ENCODE assay signal across 1 cellular context in the genomic region with DNA sequence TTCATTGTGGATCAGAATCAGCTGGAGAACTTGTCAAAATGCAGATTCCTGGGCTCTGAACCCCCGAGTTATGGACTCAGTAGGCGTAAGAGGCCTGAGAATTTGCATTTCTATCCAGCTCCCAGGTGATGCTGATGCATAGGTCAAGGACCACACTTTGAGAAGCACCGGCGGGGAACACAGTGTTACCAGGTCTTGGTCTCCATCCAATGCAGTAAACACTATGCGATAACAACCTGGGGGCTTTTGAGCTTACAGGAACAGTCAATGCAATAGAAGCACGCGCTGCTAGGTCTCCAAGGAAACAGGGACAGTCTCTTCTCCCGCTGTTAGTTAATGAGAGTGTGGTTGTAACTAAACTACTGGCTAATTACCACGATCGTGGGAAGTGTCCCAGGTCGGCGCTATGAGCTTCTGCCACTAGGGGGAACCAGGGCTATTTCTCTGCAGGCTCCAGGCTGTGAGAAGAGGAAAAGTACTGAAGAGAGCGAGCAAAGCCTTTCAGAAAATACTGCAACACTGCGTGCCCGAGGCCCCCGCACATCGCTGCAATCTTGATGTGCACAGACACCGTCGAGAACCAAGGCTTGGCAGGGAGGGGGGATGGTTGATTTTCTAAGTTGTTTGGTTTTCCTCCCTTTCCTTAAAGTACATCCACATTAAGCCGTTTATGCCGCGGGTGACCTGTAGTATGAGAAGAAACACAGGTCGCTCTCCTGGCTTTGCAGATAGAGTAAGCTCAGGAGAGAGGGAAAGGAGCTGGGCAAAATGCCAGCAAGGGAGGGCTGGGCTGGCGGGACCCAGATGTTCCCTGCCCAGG.
TF ChIP-seq lines count a peak whose summit lies in the region.

No MANE protein-coding gene starts in this region.

TF ChIP-seq in GM12878, 131 proteins besides CTCF, POLR2A, EP300 and RAD21 (continued from another document):
- TF ChIP-seq, protein P1, sequence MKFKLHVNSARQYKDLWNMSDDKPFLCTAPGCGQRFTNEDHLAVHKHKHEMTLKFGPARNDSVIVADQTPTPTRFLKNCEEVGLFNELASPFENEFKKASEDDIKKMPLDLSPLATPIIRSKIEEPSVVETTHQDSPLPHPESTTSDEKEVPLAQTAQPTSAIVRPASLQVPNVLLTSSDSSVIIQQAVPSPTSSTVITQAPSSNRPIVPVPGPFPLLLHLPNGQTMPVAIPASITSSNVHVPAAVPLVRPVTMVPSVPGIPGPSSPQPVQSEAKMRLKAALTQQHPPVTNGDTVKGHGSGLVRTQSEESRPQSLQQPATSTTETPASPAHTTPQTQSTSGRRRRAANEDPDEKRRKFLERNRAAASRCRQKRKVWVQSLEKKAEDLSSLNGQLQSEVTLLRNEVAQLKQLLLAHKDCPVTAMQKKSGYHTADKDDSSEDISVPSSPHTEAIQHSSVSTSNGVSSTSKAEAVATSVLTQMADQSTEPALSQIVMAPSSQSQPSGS (IDR thresholded peaks at IDR 0.05; ENCODE audit: low read length) = no peak
- TF ChIP-seq, protein P2, sequence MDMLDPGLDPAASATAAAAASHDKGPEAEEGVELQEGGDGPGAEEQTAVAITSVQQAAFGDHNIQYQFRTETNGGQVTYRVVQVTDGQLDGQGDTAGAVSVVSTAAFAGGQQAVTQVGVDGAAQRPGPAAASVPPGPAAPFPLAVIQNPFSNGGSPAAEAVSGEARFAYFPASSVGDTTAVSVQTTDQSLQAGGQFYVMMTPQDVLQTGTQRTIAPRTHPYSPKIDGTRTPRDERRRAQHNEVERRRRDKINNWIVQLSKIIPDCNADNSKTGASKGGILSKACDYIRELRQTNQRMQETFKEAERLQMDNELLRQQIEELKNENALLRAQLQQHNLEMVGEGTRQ (IDR thresholded peaks at IDR 0.05; ENCODE audit: borderline replicate concordance, low read depth, low read length) = no peak
- TF ChIP-seq CHD1 (IDR thresholded peaks at IDR 0.05; ENCODE audit: low read depth, low read length) = no peak
- peak; percentile 32 for TF ChIP-seq SP1 (IDR thresholded peaks at IDR 0.05; ENCODE audit: low read depth, low read length)
- no peak for TF ChIP-seq LARP7 (IDR thresholded peaks at IDR 0.05)
- TF ChIP-seq ZNF384 (IDR thresholded peaks at IDR 0.05; ENCODE audit: borderline replicate concordance, low read depth, low read length) = no peak
- TF ChIP-seq, protein P3, sequence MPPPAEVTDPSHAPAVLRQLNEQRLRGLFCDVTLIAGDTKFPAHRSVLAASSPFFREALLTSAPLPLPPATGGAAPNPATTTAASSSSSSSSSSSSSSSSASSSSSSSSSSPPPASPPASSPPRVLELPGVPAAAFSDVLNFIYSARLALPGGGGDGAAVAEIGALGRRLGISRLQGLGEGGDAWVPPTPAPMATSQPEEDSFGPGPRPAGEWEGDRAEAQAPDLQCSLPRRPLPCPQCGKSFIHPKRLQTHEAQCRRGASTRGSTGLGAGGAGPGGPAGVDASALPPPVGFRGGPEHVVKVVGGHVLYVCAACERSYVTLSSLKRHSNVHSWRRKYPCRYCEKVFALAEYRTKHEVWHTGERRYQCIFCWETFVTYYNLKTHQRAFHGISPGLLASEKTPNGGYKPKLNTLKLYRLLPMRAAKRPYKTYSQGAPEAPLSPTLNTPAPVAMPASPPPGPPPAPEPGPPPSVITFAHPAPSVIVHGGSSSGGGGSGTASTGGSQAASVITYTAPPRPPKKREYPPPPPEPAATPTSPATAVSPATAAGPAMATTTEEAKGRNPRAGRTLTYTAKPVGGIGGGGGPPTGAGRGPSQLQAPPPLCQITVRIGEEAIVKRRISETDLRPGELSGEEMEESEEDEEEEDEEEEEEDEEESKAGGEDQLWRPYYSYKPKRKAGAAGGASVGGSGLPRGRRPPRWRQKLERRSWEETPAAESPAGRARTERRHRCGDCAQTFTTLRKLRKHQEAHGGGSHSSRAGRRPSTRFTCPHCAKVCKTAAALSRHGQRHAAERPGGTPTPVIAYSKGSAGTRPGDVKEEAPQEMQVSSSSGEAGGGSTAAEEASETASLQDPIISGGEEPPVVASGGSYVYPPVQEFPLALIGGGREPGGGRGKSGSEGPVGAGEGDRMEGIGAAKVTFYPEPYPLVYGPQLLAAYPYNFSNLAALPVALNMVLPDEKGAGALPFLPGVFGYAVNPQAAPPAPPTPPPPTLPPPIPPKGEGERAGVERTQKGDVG (CRISPR knock-in tag; IDR thresholded peaks at IDR 0.05) = no peak
- TF ChIP-seq NRF1 (conservative IDR thresholded peaks at IDR 0.05; ENCODE audit: low read depth, low read length) = no peak
- no peak for TF ChIP-seq SIX5 (IDR thresholded peaks at IDR 0.05; ENCODE audit: low read depth, low read length, severe bottlenecking)
- TF ChIP-seq BMI1 (IDR thresholded peaks at IDR 0.05; ENCODE audit: borderline replicate concordance) = no peak
- TF ChIP-seq JUNB (IDR thresholded peaks at IDR 0.05) = no peak
- no peak for TF ChIP-seq ASH2L (IDR thresholded peaks at IDR 0.05; ENCODE audit: borderline replicate concordance, low read depth)
- TF ChIP-seq SPI1 (IDR thresholded peaks at IDR 0.05; ENCODE audit: borderline replicate concordance, insufficient read depth, low read depth, low read length) = no peak
- TF ChIP-seq, protein P4, sequence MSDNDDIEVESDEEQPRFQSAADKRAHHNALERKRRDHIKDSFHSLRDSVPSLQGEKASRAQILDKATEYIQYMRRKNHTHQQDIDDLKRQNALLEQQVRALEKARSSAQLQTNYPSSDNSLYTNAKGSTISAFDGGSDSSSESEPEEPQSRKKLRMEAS (IDR thresholded peaks at IDR 0.05; ENCODE audit: low read depth, low read length) = no peak
- TF ChIP-seq POU2F2 (IDR thresholded peaks at IDR 0.05; ENCODE audit: borderline replicate concordance, low read depth, low read length) = peak; percentile 41; the same call in 1 of the 3 replicates
- TF ChIP-seq EGR1 (IDR thresholded peaks at IDR 0.05; ENCODE audit: borderline replicate concordance in 1 of 2, low read depth in 2 of 2, low read length in 2 of 2) = no peak
- TF ChIP-seq WRNIP1 (IDR thresholded peaks at IDR 0.05; ENCODE audit: borderline replicate concordance, low read depth, low read length) = 0 out of 2 replicates have a peak, but pooled peaks have one; percentile 75
- 0 out of 2 replicates have a peak, but pooled peaks have one; percentile 39 for TF ChIP-seq YY1 (IDR thresholded peaks at IDR 0.05; ENCODE audit: low read depth, low read length)
- TF ChIP-seq HDAC2 (IDR thresholded peaks at IDR 0.05) = no peak
- peak; percentile 52; the same call in 1 of the 2 replicates for TF ChIP-seq MTA2 (IDR thresholded peaks at IDR 0.05; ENCODE audit: low read depth)
- TF ChIP-seq SMC3 (IDR thresholded peaks at IDR 0.05; ENCODE audit: borderline replicate concordance, low read length) = peak; percentile 95
- TF ChIP-seq SMAD5 (IDR thresholded peaks at IDR 0.05; ENCODE audit: low read depth) = no peak
- peak; percentile 36; the same call in 1 of the 2 replicates for TF ChIP-seq RUNX3 (IDR thresholded peaks at IDR 0.05; ENCODE audit: low read length)
- no peak for TF ChIP-seq STAT3 (IDR thresholded peaks at IDR 0.05; ENCODE audit: low read depth, low read length)
- TF ChIP-seq RCOR1 (conservative IDR thresholded peaks at IDR 0.05; ENCODE audit: low read depth, low read length) = no peak
- no peak for TF ChIP-seq GATAD2B (conservative IDR thresholded peaks at IDR 0.05; ENCODE audit: low read depth)
- TF ChIP-seq RFX5 (IDR thresholded peaks at IDR 0.05; ENCODE audit: low read depth, low read length) = no peak
- TF ChIP-seq MXI1 (IDR thresholded peaks at IDR 0.05; ENCODE audit: low read depth, low read length) = 0 out of 2 replicates have a peak, but pooled peaks have one; percentile 34
- TF ChIP-seq, protein P5, sequence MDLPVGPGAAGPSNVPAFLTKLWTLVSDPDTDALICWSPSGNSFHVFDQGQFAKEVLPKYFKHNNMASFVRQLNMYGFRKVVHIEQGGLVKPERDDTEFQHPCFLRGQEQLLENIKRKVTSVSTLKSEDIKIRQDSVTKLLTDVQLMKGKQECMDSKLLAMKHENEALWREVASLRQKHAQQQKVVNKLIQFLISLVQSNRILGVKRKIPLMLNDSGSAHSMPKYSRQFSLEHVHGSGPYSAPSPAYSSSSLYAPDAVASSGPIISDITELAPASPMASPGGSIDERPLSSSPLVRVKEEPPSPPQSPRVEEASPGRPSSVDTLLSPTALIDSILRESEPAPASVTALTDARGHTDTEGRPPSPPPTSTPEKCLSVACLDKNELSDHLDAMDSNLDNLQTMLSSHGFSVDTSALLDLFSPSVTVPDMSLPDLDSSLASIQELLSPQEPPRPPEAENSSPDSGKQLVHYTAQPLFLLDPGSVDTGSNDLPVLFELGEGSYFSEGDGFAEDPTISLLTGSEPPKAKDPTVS (IDR thresholded peaks at IDR 0.05; ENCODE audit: low read depth, low read length) = no peak
- peak; percentile 39; the same call in 1 of the 2 replicates for TF ChIP-seq BCL11A (IDR thresholded peaks at IDR 0.05; ENCODE audit: low read depth, low read length)
- TF ChIP-seq, protein P6, sequence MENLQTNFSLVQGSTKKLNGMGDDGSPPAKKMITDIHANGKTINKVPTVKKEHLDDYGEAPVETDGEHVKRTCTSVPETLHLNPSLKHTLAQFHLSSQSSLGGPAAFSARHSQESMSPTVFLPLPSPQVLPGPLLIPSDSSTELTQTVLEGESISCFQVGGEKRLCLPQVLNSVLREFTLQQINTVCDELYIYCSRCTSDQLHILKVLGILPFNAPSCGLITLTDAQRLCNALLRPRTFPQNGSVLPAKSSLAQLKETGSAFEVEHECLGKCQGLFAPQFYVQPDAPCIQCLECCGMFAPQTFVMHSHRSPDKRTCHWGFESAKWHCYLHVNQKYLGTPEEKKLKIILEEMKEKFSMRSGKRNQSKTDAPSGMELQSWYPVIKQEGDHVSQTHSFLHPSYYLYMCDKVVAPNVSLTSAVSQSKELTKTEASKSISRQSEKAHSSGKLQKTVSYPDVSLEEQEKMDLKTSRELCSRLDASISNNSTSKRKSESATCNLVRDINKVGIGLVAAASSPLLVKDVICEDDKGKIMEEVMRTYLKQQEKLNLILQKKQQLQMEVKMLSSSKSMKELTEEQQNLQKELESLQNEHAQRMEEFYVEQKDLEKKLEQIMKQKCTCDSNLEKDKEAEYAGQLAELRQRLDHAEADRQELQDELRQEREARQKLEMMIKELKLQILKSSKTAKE (IDR thresholded peaks at IDR 0.05; ENCODE audit: low read depth, poor library complexity, severe bottlenecking) = no peak
- TF ChIP-seq, protein P7, sequence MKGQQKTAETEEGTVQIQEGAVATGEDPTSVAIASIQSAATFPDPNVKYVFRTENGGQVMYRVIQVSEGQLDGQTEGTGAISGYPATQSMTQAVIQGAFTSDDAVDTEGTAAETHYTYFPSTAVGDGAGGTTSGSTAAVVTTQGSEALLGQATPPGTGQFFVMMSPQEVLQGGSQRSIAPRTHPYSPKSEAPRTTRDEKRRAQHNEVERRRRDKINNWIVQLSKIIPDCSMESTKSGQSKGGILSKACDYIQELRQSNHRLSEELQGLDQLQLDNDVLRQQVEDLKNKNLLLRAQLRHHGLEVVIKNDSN (IDR thresholded peaks at IDR 0.05; ENCODE audit: borderline replicate concordance, extremely low read length, insufficient read depth, low read depth, low read length) = no peak
